Comparison of ENCODE assay signal across 8 cellular contexts in the genomic region with DNA sequence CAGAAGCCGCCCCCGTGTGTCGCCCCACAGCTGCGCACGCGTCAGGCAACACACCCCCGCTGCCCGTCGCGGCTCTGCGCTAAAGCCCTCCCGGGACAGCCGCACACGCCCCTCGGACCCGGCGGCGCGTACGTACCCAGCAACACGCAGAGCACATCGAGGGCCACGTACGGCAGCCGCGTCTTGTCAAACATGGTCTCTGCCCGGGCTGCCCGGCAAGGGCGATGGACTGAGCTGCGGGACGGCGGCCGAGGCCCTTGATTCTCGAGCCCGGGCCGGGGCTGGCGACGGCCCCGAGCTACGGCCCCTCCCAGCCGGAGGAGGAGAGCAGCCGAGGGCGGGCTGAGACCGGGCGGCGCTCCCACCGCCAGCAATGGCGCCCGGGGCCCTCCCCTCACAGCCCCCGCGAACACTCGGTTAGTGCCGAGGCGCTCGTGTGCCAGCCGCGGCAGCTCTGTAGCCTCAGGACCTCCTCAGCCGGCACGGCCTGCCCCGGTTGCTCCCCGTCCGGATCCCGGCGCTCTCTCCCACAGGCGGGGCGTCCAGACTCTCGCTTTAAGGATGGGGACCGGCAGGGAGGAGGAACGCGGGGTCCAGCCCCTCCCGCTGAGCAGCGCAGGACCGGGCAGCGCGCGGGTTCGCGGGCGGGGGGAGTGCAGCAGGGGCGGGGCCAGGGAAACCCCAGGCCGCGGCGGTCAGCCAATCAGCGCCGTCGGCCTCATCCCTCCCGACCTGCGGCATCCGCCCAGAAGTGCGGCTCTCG. TPM values are rescaled to one million over a fixed set of nuclear protein-coding genes. Genes with fewer than 3 reads are reported as not detected.
DNase-seq lines count a peak whose midpoint lies in the region; ATAC-seq, FAIRE-seq and TF ChIP-seq lines count a peak whose summit lies in the region.

Gene PLPP1, minus strand, starts transcription at position 529 of the 763 bp plus-strand sequence. Its CDS starts 335 bp downstream, at position 194.

- H3K4me2 ChIP-seq in A549: peak within 1 kb of the TSS; percentile 98

- H3K9me3 ChIP-seq in A549: no peaks in the 10 kb centered on the region

- CTCF ChIA-PET in A549 (lab: Yijun Ruan, JAX): interaction anchor here (0.6 to 1.6 kb wide), 4 partner anchors 11 to 159 kb away, joined by 3 to 5 read pairs (median 5); no protein-coding TSS in a partner anchor

- TF ChIP-seq EP300 in A549 (IDR thresholded peaks at IDR 0.05): no peak

- TF ChIP-seq RAD21 in A549 (conservative IDR thresholded peaks at IDR 0.05 in 1 of 2, IDR thresholded peaks at IDR 0.05 in 1 of 2): peak in 1 of 2 experiments; percentile 24; a peak in 2 of 5 replicates

- 2% methylated on average over 56 of the region's 91 CpGs for WGBS in A549 (ENCODE audit: missing lambda C conversion rate)

- TF ChIP-seq CTCF in A549 (IDR thresholded peaks at IDR 0.05): peak; percentile 11; the same call in 1 of the 3 replicates

- no peak for FAIRE-seq in A549 (lab: Jason Lieb, UNC)

- ATAC-seq in A549 (peak; percentile 87 to 93), GM18519 (IDR thresholded peaks at IDR 0.05; ENCODE audit: low FRiP score, unreplicated experiment) (peak; percentile 57), HG03045 (IDR thresholded peaks at IDR 0.05; ENCODE audit: unreplicated experiment) (peak; percentile 89)

- DNase-seq in A549 (ENCODE audit: low read depth in 1 of 2, low spot score in 1 of 2) (peak; percentile 87 to 88), NCI-H2171 treated with DMSO at 0.1 percent for 48 hours (lab: John Stamatoyannopoulos, UW) (peak; percentile 92), caudate nucleus (lab: John Stamatoyannopoulos, UW) (peak; percentile 45 to 96 (median 91)), inferior parietal cortex (ENCODE audit: extremely low spot score) (peak; percentile 85)
- peak; percentile 63 to 68 (median 66) for DNase-seq in activated CD4-positive, CD25-positive, alpha-beta regulatory T cell (lab: John Stamatoyannopoulos, UW)
- peak; percentile 59 to 71 for DNase-seq in stimulated activated CD4-positive, alpha-beta T cell treated with anti-CD3 and anti-CD28 coated beads, Interleukin-12 subunit alpha, Interleukin-12 subunit beta, amount 100 ng/mL, for 24 hours (ENCODE audit: low read depth in 2 of 2)

- H3K4me3 ChIP-seq in A549: peak within 1 kb of the TSS; percentile 68

- TF ChIP-seq POLR2A in A549 (IDR thresholded peaks at IDR 0.05; ENCODE audit: low read length): peak; percentile 70

- POLR2A ChIA-PET in A549 (lab: Yijun Ruan, JAX): interaction anchor here (0.6 to 1.3 kb wide), 3 partner anchors 14 to 359 kb away, joined by 3 to 4 read pairs (median 4); no protein-coding TSS in a partner anchor

- peak within 1 kb of the TSS; percentile 88 to 98 for H3K27ac ChIP-seq in A549
- H3K27ac ChIP-seq in caudate nucleus (ENCODE audit: low read depth, low read length): peak within 1 kb of the TSS; percentile 95

- H3K4me1 ChIP-seq in A549: peaks cover 23% of the 10 kb centered on the region

TF ChIP-seq in A549, 52 proteins besides CTCF, POLR2A, EP300 and RAD21:
- TF ChIP-seq PHF8 (IDR thresholded peaks at IDR 0.05; ENCODE audit: borderline replicate concordance, low read depth) (peak; percentile 69; the same call in 1 of the 2 replicates), TP53 (CRISPR knock-in tag; IDR thresholded peaks at IDR 0.05) (no peak), MAX (IDR thresholded peaks at IDR 0.05) (peak; percentile 60), MAZ (IDR thresholded peaks at IDR 0.05; ENCODE audit: borderline replicate concordance, low read depth, low read length) (0 out of 2 replicates have a peak, but pooled peaks have one; percentile 26), SMC3 (IDR thresholded peaks at IDR 0.05) (peak; percentile 16; the same call in 2 of the 3 replicates), NPAS2 (CRISPR knock-in tag; IDR thresholded peaks at IDR 0.05; ENCODE audit: borderline replicate concordance) (no peak), HOXB13 (CRISPR knock-in tag; IDR thresholded peaks at IDR 0.05; ENCODE audit: low read depth) (no peak), GATA3 (IDR thresholded peaks at IDR 0.05; ENCODE audit: borderline replicate concordance) (peak; percentile 41), ATOH8 (CRISPR knock-in tag; IDR thresholded peaks at IDR 0.05; ENCODE audit: low read depth) (no peak), JUN (IDR thresholded peaks at IDR 0.05) (peak in 1 of 2 experiments; percentile 49; a peak in 1 of 5 replicates)
- TF ChIP-seq, protein P1, sequence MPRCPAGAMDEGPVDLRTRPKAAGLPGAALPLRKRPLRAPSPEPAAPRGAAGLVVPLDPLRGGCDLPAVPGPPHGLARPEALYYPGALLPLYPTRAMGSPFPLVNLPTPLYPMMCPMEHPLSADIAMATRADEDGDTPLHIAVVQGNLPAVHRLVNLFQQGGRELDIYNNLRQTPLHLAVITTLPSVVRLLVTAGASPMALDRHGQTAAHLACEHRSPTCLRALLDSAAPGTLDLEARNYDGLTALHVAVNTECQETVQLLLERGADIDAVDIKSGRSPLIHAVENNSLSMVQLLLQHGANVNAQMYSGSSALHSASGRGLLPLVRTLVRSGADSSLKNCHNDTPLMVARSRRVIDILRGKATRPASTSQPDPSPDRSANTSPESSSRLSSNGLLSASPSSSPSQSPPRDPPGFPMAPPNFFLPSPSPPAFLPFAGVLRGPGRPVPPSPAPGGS (IDR thresholded peaks at IDR 0.05): peak; percentile 84; the same call in 2 of the 3 replicates

RNA-seq across cellular contexts. Expression of gene PLPP1, which starts in this region (rescaled TPM):
- polyA plus RNA-seq in A549 (2011; rRNA removed) (71.6 and 80.5 TPM in 2 replicates), A549 (2017; fragmentation: RNase III; extraction: RNeasy Plus Mini Kit Qiagen cat#74134 plus additional on column Dnase treatment) (23.9 to 40.4 TPM (median 37.7 TPM) in 3 replicates)
- 18.4 and 22.0 TPM in 2 replicates for polyA plus RNA-seq in A549 (2012; cell fraction: cytosol; rRNA removed)
- 17.4 and 22.9 TPM in 2 replicates for polyA plus RNA-seq in A549 (2012; cell fraction: nucleus; rRNA removed)
- polyA minus RNA-seq in A549 (2011; rRNA and poly(A)+ RNA removed): 27.3 and 27.7 TPM in 2 replicates

Comparison
In these comparisons a context has a peak if more than half of its experiments do, and no peak if none do; other contexts are left out.
1. Peak in every context shown above with its lines: DNase-seq, ATAC-seq, H3K4me3 ChIP-seq and H3K27ac ChIP-seq.